ENCODE assay signal across 1 cellular context in the genomic region with DNA sequence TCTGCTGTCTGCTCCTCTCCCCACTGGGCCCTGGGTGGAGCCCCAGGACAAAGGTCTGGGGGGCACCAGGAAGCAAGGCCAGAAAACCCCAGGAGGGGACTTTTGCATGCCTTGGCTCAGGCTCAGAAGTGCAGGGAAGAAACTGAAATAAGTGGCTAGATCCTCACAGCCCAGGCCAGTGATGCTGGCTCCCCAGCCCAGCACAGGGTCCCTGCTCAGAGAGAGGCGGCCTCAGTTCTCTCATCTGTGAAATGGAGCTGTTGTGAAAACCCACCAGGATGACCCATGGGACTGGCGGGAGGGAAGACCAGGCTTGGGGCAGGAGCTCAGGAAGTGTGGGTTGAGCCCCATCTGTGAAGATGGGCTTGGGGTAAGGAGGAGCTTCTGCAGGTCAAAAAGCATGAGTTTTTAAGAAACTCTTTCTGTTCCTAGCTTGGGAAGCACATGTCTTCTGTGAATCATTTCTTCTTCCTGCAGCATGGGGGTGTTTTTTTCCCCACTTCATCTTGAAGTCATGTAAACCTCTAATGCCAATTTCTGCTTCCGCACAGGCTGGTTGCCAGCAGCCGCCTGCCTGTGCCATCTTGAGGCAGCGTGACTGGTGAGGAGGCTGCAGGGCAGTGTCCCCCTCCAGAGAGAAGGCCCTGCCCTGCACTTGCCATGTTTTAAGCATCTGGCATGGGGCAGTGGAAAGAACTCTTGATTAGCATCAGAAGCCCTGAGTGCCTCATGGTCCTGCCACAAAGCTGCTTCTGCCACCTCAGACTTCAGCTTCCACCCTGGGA.
A peak's percentile ranks its signal among the peaks of the same experiment; 100 is the strongest.
TF ChIP-seq lines count a peak whose summit lies in the region.

No MANE protein-coding gene starts in this region.

TF ChIP-seq in K562, 482 proteins besides CTCF, POLR2A, EP300 and RAD21:
- TF ChIP-seq, protein P1, sequence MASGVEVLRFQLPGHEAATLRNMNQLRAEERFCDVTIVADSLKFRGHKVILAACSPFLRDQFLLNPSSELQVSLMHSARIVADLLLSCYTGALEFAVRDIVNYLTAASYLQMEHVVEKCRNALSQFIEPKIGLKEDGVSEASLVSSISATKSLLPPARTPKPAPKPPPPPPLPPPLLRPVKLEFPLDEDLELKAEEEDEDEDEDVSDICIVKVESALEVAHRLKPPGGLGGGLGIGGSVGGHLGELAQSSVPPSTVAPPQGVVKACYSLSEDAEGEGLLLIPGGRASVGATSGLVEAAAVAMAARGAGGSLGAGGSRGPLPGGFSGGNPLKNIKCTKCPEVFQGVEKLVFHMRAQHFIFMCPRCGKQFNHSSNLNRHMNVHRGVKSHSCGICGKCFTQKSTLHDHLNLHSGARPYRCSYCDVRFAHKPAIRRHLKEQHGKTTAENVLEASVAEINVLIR (CRISPR knock-in tag; IDR thresholded peaks at IDR 0.05): no peak
- no peak for TF ChIP-seq NKRF (IDR thresholded peaks at IDR 0.05; ENCODE audit: borderline replicate concordance)
- TF ChIP-seq PTBP1 (IDR thresholded peaks at IDR 0.05; ENCODE audit: low read depth, low read length): no peak
- no peak for TF ChIP-seq DIDO1 (tag; IDR thresholded peaks at IDR 0.05; ENCODE audit: low read depth)
- TF ChIP-seq BCOR (IDR thresholded peaks at IDR 0.05): 0 out of 2 replicates have a peak, but pooled peaks have one; percentile 27
- no peak for TF ChIP-seq TEAD2 (tag; IDR thresholded peaks at IDR 0.05)
- TF ChIP-seq ZNF212 (CRISPR knock-in tag; IDR thresholded peaks at IDR 0.05): no peak
- no peak for TF ChIP-seq PHF21A (IDR thresholded peaks at IDR 0.05; ENCODE audit: borderline replicate concordance, low read depth)
TF ChIP-seq in K562: peak in this region for 1.
